ENCODE assay signal across 1 cellular context in genomic region chr22:46267431-46268279, GRCh38.
TF ChIP-seq lines count a peak whose summit lies in the region.

Gene TTC38, plus strand, starts transcription at chr22:46268008. Its CDS starts 32 bp downstream, at chr22:46268040.

TF ChIP-seq in K562, 482 proteins besides CTCF, POLR2A, EP300 and RAD21 (continued from another document):
- 0 out of 2 replicates have a peak, but pooled peaks have one; percentile 52 for TF ChIP-seq PML (IDR thresholded peaks at IDR 0.05; ENCODE audit: low read length)
- TF ChIP-seq ZNF639 (CRISPR knock-in tag; conservative IDR thresholded peaks at IDR 0.05 in 1 of 2, IDR thresholded peaks at IDR 0.05 in 1 of 2): 0 out of 4 replicates have a peak, but pooled peaks of 1 of the 2 experiments have one; percentile 22
- peak; percentile 44; the same call in 1 of the 2 replicates for TF ChIP-seq MBD2 (IDR thresholded peaks at IDR 0.05; ENCODE audit: borderline replicate concordance, low read depth)
- peak; percentile 48 for TF ChIP-seq CCNT2 (IDR thresholded peaks at IDR 0.05; ENCODE audit: borderline replicate concordance, extremely low read depth, insufficient read length, low read depth, low read length)
- no peak for TF ChIP-seq ZNF253 (CRISPR knock-in tag; conservative IDR thresholded peaks at IDR 0.05)
- TF ChIP-seq POLR2H (tag; IDR thresholded peaks at IDR 0.05; ENCODE audit: low read depth): peak; percentile 50
- 0 out of 4 replicates have a peak, but pooled peaks of 1 of the 2 experiments have one; percentile 15 for TF ChIP-seq SIN3A (IDR thresholded peaks at IDR 0.05; ENCODE audit: borderline replicate concordance in 2 of 2, control insufficient read depth in 1 of 2, low read depth in 2 of 2, low read length in 2 of 2)
- TF ChIP-seq ZKSCAN1 (IDR thresholded peaks at IDR 0.05; ENCODE audit: low read depth, low read length): no peak
- peak in 1 of 2 experiments; percentile 59; a peak in 2 of 4 replicates for TF ChIP-seq MNT (conservative IDR thresholded peaks at IDR 0.05)
- TF ChIP-seq TBP (optimal IDR thresholded peaks at IDR 0.05; ENCODE audit: low read depth, low read length): peak; percentile 47
- TF ChIP-seq RBFOX2 (IDR thresholded peaks at IDR 0.05; ENCODE audit: low read depth, low read length): peak; percentile 89
- peak; percentile 35 for TF ChIP-seq SAP30 (IDR thresholded peaks at IDR 0.05; ENCODE audit: borderline replicate concordance, insufficient read depth, low read depth, low read length, poor library complexity, severe bottlenecking)
- no peak for TF ChIP-seq ELF2 (CRISPR knock-in tag; IDR thresholded peaks at IDR 0.05)
- TF ChIP-seq MEIS2 (IDR thresholded peaks at IDR 0.05; ENCODE audit: partially characterized antibody): no peak
- no peak for TF ChIP-seq ETV6 (IDR thresholded peaks at IDR 0.05; ENCODE audit: borderline replicate concordance in 1 of 2, low read depth in 2 of 2, low read length in 1 of 2)
- no peak for TF ChIP-seq ETV6 (CRISPR knock-in tag; IDR thresholded peaks at IDR 0.05; ENCODE audit: borderline replicate concordance)
- no peak for TF ChIP-seq HNRNPK (IDR thresholded peaks at IDR 0.05; ENCODE audit: low read depth, low read length, poor library complexity, severe bottlenecking)
